Comparison of ENCODE assay signal across 13 cellular contexts in genomic region chr3:111923821-111924220, GRCh38. TPM values are rescaled to one million over a fixed set of nuclear protein-coding genes. Genes with fewer than 3 reads are reported as not detected.
DNase-seq lines count a peak whose midpoint lies in the region; ATAC-seq and TF ChIP-seq lines count a peak whose summit lies in the region.
"Had no signal": no experiment of that assay in that cellular context is flagged by ENCODE, and none has a peak within 500 bp of the region (broad histone marks: within the 10 kb centered on the region; RNA-seq: fewer than 3 reads in every experiment).

No MANE protein-coding gene starts in this region.

- H3K27me3 ChIP-seq in esophagus muscularis mucosa (no peaks in the 10 kb centered on the region), skeletal muscle tissue (ENCODE audit: control insufficient read depth in 3 of 3, insufficient read depth in 3 of 3, low read length in 3 of 3) (no peaks in the 10 kb centered on the region)
- H3K27me3 ChIP-seq: BLaER1, ovary had no signal

- H3K36me3 ChIP-seq in esophagus muscularis mucosa (peaks cover 8 to 50% (median 27%) of the 10 kb centered on the region in 4 donors), skeletal muscle tissue (ENCODE audit: control insufficient read depth in 3 of 3, insufficient read depth in 3 of 3, low read length in 3 of 3) (peaks cover 0 to 13% (median 0%) of the 10 kb centered on the region in 3 donors)
- H3K36me3 ChIP-seq: ovary had no signal

- H3K27ac ChIP-seq in RWPE1 (peak overlapping the region; percentile 56; the same call in 1 of the 2 replicates), esophagus muscularis mucosa (replicated peaks in 1 of 4) (peak overlapping the region; percentile 51 to 74 (median 60)), skeletal muscle tissue (ENCODE audit: low read depth, low read length) (peak overlapping the region; percentile 51)
- H3K27ac ChIP-seq: BLaER1, ovary had no signal

- TF ChIP-seq EP300 in esophagus muscularis mucosa (IDR thresholded peaks at IDR 0.05) = no peak

- no peaks in the 10 kb centered on the region for H3K27me3 Mint-ChIP-seq in Calu3 (ENCODE audit: unreplicated experiment)
- H3K27me3 Mint-ChIP-seq: stimulated activated naive CD8-positive, alpha-beta T cell treated with anti-CD3 and anti-CD28 coated beads, Interleukin-15, Interleukin-2, amounts not matched to agents 100 ng/mL and 50 ng/mL, for 24 hours had no signal

- WGBS in esophagus muscularis mucosa = 73% methylated on average over 1 of the region's 1 CpG

- no peak for TF ChIP-seq POLR2A in esophagus muscularis mucosa (IDR thresholded peaks at IDR 0.05; ENCODE audit: low read depth)

- H3K4me3 ChIP-seq in esophagus muscularis mucosa (no peak overlapping the region), skeletal muscle tissue (ENCODE audit: low read length in 3 of 3) (no peak overlapping the region)
- H3K4me3 ChIP-seq: BLaER1, ovary had no signal

- H3K36me3 Mint-ChIP-seq in Calu3 (ENCODE audit: insufficient read depth, unreplicated experiment) = peaks cover 27% of the 10 kb centered on the region

- H3K9me3 Mint-ChIP-seq in Calu3 (ENCODE audit: low read depth, unreplicated experiment) = peaks cover 5% of the 10 kb centered on the region
- H3K9me3 Mint-ChIP-seq: stimulated activated naive CD8-positive, alpha-beta T cell treated with anti-CD3 and anti-CD28 coated beads, Interleukin-15, Interleukin-2, amounts not matched to agents 100 ng/mL and 50 ng/mL, for 24 hours had no signal

- peak overlapping the region; percentile 95 for H3K27ac Mint-ChIP-seq in Calu3 (ENCODE audit: unreplicated experiment)

- no peak overlapping the region for H3K9ac ChIP-seq in skeletal muscle tissue (ENCODE audit: low read depth in 1 of 3, low read length in 3 of 3)
- H3K9ac ChIP-seq: BLaER1 had no signal

- H3K4me1 ChIP-seq in esophagus muscularis mucosa (peaks cover 35 to 43% (median 39%) of the 10 kb centered on the region in 4 donors), skeletal muscle tissue (ENCODE audit: control insufficient read depth in 3 of 3, insufficient read depth in 3 of 3, low read length in 3 of 3) (peaks cover 10 to 19% (median 11%) of the 10 kb centered on the region in 3 donors)

- no peak for DNase-seq in Calu3
- no peak for DNase-seq in RWPE1 (ENCODE audit: low spot score)
- no peak for DNase-seq in esophagus muscularis mucosa (ENCODE audit: extremely low spot score)
- DNase-seq in NCI-H1930 (lab: John Stamatoyannopoulos, UW) = no peak
- no peak for DNase-seq in NCI-H748 (lab: John Stamatoyannopoulos, UW; ENCODE audit: unreplicated experiment)
- DNase-seq: amniotic stem cell, KG1 had no signal

- intact Hi-C loops in Calu3 (cut with micrococcal nuclease; ENCODE audit: unreplicated experiment) = no loop called here
- intact Hi-C loops in esophagus muscularis mucosa (cut with DNase I) = no loop called here

- H3K4me1 Mint-ChIP-seq in Calu3 (ENCODE audit: low read depth, unreplicated experiment) = peaks cover 21% of the 10 kb centered on the region

- CTCF ChIA-PET in Calu3 (lab: Charles Lee) (no interaction called here), RWPE1 (lab: Yijun Ruan, JAX) (no interaction called here)

- TF ChIP-seq CTCF in Calu3 (IDR thresholded peaks at IDR 0.05; ENCODE audit: unreplicated experiment) (no peak), RWPE1 (conservative IDR thresholded peaks at IDR 0.05; ENCODE audit: low read depth) (no peak), esophagus muscularis mucosa (IDR thresholded peaks at IDR 0.05) (no peak)

- H3K9me3 ChIP-seq in esophagus muscularis mucosa (no peaks in the 10 kb centered on the region), skeletal muscle tissue (ENCODE audit: control insufficient read depth in 3 of 3, low read length in 3 of 3) (no peaks in the 10 kb centered on the region)
- H3K9me3 ChIP-seq: BLaER1, ovary had no signal

- peak overlapping the region; percentile 2 for H3K4me3 Mint-ChIP-seq in Calu3 (ENCODE audit: low read depth, unreplicated experiment)
- H3K4me3 Mint-ChIP-seq: stimulated activated naive CD8-positive, alpha-beta T cell treated with anti-CD3 and anti-CD28 coated beads, Interleukin-15, Interleukin-2, amounts not matched to agents 100 ng/mL and 50 ng/mL, for 24 hours had no signal

- ATAC-seq in HG02981 (IDR thresholded peaks at IDR 0.05; ENCODE audit: unreplicated experiment) = no peak
- ATAC-seq in HG03025 (IDR thresholded peaks at IDR 0.05; ENCODE audit: low FRiP score, unreplicated experiment) = no peak

- no TSS peak for BruUV-seq in Calu3 (replicated peaks; lab: Mats Ljungman, UMichigan)

- POLR2A ChIA-PET in RWPE1 (lab: Yijun Ruan, JAX; ENCODE audit: low non-redundant PET) = no interaction called here

RNA-seq across cellular contexts. Expression of gene ABHD10, which starts 55.0 kb away (rescaled TPM):
- 23.7 and 26.4 TPM in 2 replicates for total RNA-seq in Calu3 (2022)
- 10 to 100 TPM in 3 of 4 donors, 1 to 10 TPM in 1; 6.5 to 15.0 (median 12.2) TPM for total RNA-seq in esophagus muscularis mucosa
- total RNA-seq in skeletal muscle tissue = 25.1 TPM
